ENCODE assay signal across 8 cellular contexts in genomic region chr2:16617282-16618266, GRCh38. TPM values are rescaled to one million over a fixed set of nuclear protein-coding genes. Genes with fewer than 3 reads are reported as not detected.
DNase-seq lines count a peak whose midpoint lies in the region; TF ChIP-seq lines count a peak whose summit lies in the region.

No MANE protein-coding gene starts in this region.

- no peaks in the 10 kb centered on the region for H3K9me3 ChIP-seq in transverse colon

- DNase-seq in SIG-M5 treated with dmso at 0.1 percent for 504 hours (lab: John Stamatoyannopoulos, UW; ENCODE audit: unreplicated experiment) (peak; percentile 29), SIG-M5 (lab: John Stamatoyannopoulos, UW) (no peak), amygdala (lab: John Stamatoyannopoulos, UW) (peak in 32 of 56 donors; percentile 14 to 66 (median 36)), immature natural killer cell (no peak), transverse colon (no peak), activated gamma-delta T cell treated with Interleukin-2 at 50 U/mL for 16 hours (no peak), UCSD-AML1 (lab: John Stamatoyannopoulos, UW; ENCODE audit: unreplicated experiment) (no peak)
- DNase-seq in activated CD4-positive, alpha-beta T cell treated with anti-CD3 and anti-CD28 coated beads for 1 hour: no peak

- peak; percentile 21 to 32 (median 25) for TF ChIP-seq CTCF in transverse colon (IDR thresholded peaks at IDR 0.05)

- peak overlapping the region in 5 of 6 donors; percentile 14 to 80 (median 46) for H3K27ac Mint-ChIP-seq in immature natural killer cell

- intact Hi-C loops in transverse colon (cut with DNase I; ENCODE audit: low total_unique reads): no loop called here

- no peaks in the 10 kb centered on the region for H3K27me3 ChIP-seq in transverse colon

- H3K36me3 ChIP-seq in transverse colon: no peaks in the 10 kb centered on the region

- H3K4me1 Mint-ChIP-seq in immature natural killer cell: peaks cover 28 to 74% of the 10 kb centered on the region in 2 donors

- no peak for TF ChIP-seq POLR2A in transverse colon (IDR thresholded peaks at IDR 0.05)

- WGBS in transverse colon (ENCODE audit: low coverage in 1 of 2), 2 donors: 43 to 73% methylated on average over 1 to 8 of the region's 8 CpGs

- H3K4me3 ChIP-seq in transverse colon: no peak overlapping the region

- H3K4me1 ChIP-seq in transverse colon: peaks cover 0 to 28% (median 0%) of the 10 kb centered on the region in 4 donors

- no peak overlapping the region for H3K4me3 Mint-ChIP-seq in immature natural killer cell

- H3K27me3 Mint-ChIP-seq in immature natural killer cell (ENCODE audit: low read depth in 3 of 3): peaks cover 0 to 3% (median 2%) of the 10 kb centered on the region in 3 donors

- H3K36me3 Mint-ChIP-seq in immature natural killer cell: peaks cover 15 to 48% (median 36%) of the 10 kb centered on the region in 3 donors

- H3K27ac ChIP-seq in transverse colon: peak overlapping the region in 2 of 4 donors; percentile 17 to 21

- TF ChIP-seq EP300 in transverse colon (IDR thresholded peaks at IDR 0.05; ENCODE audit: low read depth): no peak

- in situ Hi-C loops in transverse colon (cut with MboI; ENCODE audit: low pct_ligation_motif_present in 1 of 4, low pct_unique_long_range_greater_than_20kb in 1 of 4, low sequenced_read_pairs in 3 of 4): loop anchor here (10.0 to 25.0 kb wide), 3 partner anchors 137 to 980 kb away; no protein-coding TSS in a partner anchor

- no peaks in the 10 kb centered on the region for H3K9me3 Mint-ChIP-seq in immature natural killer cell

RNA-seq across cellular contexts. Expression of gene CYRIA, which starts 48.1 kb away (rescaled TPM):
- 10 to 100 TPM; 24.0 to 41.8 (median 25.3) TPM for polyA plus RNA-seq in immature natural killer cell
- total RNA-seq in transverse colon: 1 to 10 TPM in 3 of 4 donors, under 1 TPM in 1; 0.20 to 8.4 (median 2.6) TPM

Comparison
In these comparisons a context has a peak if more than half of its experiments do, and no peak if none do; other contexts are left out.
1. DNase-seq: peak in SIG-M5 treated with dmso at 0.1 percent for 504 hours (single experiment) and amygdala (32 of 56); none in SIG-M5 (single experiment), immature natural killer cell (0 of 3), transverse colon (single experiment), activated CD4-positive, alpha-beta T cell treated with anti-CD3 and anti-CD28 coated beads for 1 hour (single experiment), activated gamma-delta T cell treated with Interleukin-2 at 50 U/mL for 16 hours (single experiment) and UCSD-AML1 (single experiment).